7 cellular contexts compared by ENCODE assay signal in the genomic region with DNA sequence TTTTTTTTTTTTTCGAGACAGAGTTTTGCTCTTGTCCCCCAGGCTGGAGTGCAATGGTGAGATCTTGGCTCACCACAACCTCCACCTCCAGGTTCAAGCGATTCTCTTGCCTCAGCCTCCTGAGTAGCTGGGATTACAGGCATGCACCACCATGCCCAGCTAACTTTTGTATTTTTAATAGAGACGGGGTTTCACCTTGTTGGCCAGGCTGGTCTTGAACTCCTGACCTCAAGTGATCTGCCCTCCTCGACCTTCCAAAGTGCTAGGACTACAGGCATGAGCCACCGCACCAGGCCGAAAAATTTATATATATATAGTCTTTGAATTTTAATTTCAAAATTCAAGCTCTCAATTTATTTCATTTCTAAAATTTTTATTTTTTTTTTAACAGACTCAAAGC. TPM values are rescaled to one million over a fixed set of nuclear protein-coding genes. Genes with fewer than 3 reads are reported as not detected.
"Had no signal": no experiment of that assay in that cellular context is flagged by ENCODE, and none has a peak within 500 bp of the region (broad histone marks: within the 10 kb centered on the region; RNA-seq: fewer than 3 reads in every experiment).

No MANE protein-coding gene starts in this region.

RNA-seq across cellular contexts. Expression of a gene that starts 6.2 kb away (rescaled TPM):
- total RNA-seq: GM23248, GM23338, H1, H4, H7, H9, HFFc6 had no signal
